ENCODE assay signal across 8 cellular contexts in the genomic region with DNA sequence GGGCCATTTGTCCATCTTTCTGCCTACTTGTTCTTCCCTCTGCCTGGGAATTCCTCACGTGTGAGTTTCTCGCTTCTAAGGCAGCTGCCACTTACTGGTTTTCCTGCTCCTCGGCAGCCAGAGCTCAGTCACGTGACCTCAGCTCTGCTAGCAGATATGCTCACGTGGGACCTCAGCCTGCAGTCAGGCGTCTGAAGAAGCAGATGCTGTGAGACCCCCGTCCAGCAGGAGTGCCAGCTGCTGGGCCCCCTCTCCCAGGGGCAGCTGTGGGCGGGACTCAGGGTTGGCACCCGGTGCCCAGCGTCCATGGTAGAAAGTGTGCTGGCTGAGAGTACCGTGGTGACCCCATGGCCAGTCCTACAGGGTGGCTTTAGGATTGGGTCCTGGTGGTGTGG.
DNase-seq lines count a peak whose midpoint lies in the region; ATAC-seq and TF ChIP-seq lines count a peak whose summit lies in the region.

No MANE protein-coding gene starts in this region.

- ATAC-seq in GM21825 (IDR thresholded peaks at IDR 0.05; ENCODE audit: unreplicated experiment) (peak; percentile 20), GM18909 (IDR thresholded peaks at IDR 0.05; ENCODE audit: poor library complexity, unreplicated experiment) (no peak)

- DNase-seq in AG10803 (ENCODE audit: low read depth), result peak; percentile 78
- peak; percentile 34 for DNase-seq in cerebellum (ENCODE audit: low spot score)
- peak; percentile 20 for DNase-seq in midbrain (lab: John Stamatoyannopoulos, UW)
- peak in 27 of 49 donors; percentile 12 to 70 (median 27) for DNase-seq in substantia nigra (lab: John Stamatoyannopoulos, UW)
- DNase-seq in GM13976 (ENCODE audit: low spot score), result no peak

- peak overlapping the region; percentile 34 for H2AFZ ChIP-seq in SU-DHL-6 (ENCODE audit: low read depth, low read length, severe bottlenecking)

- TF ChIP-seq CTCF in AG10803 (conservative IDR thresholded peaks at IDR 0.05; ENCODE audit: low read length) (no peak), SU-DHL-6 (IDR thresholded peaks at IDR 0.05; ENCODE audit: insufficient read depth, low read length, poor library complexity, severe bottlenecking) (no peak), GM13976 (IDR thresholded peaks at IDR 0.05; ENCODE audit: borderline replicate concordance, control extremely low read depth, extremely low read depth, insufficient read depth, missing control alignments) (no peak)

- H3K9me3 ChIP-seq in SU-DHL-6 (ENCODE audit: insufficient read depth, low read length), result no peaks in the 10 kb centered on the region

- H3K27me3 ChIP-seq in SU-DHL-6 (ENCODE audit: low read length), result no peaks in the 10 kb centered on the region

- peak overlapping the region; percentile 46 for H3K4me2 ChIP-seq in SU-DHL-6 (ENCODE audit: low read depth, low read length, poor library complexity, severe bottlenecking)

- H3K36me3 ChIP-seq in SU-DHL-6 (ENCODE audit: low read length), result no peaks in the 10 kb centered on the region

- peak overlapping the region; percentile 43 for H3K9ac ChIP-seq in SU-DHL-6 (ENCODE audit: low read length)

- H3K4me3 ChIP-seq in AG10803 (ENCODE audit: low read length) (no peak overlapping the region), SU-DHL-6 (ENCODE audit: insufficient read depth, low read length, poor library complexity, severe bottlenecking) (peak overlapping the region; percentile 8)

- in situ Hi-C loops in GM13976 (cut with MboI; ENCODE audit: low sequenced_read_pairs, unreplicated experiment), result no loop called here

- no peaks in the 10 kb centered on the region for H4K20me1 ChIP-seq in SU-DHL-6 (ENCODE audit: low read depth, low read length)

- H3F3A ChIP-seq in SU-DHL-6 (ENCODE audit: insufficient read depth), result peaks cover 42% of the 10 kb centered on the region

- peak overlapping the region; percentile 80 for H3K27ac ChIP-seq in SU-DHL-6 (ENCODE audit: low read depth, low read length)
- H3K27ac ChIP-seq in substantia nigra (ENCODE audit: low read depth, low read length, poor library complexity, severe bottlenecking), result no peak overlapping the region

- H3K9me2 ChIP-seq in SU-DHL-6 (replicated peaks; ENCODE audit: insufficient read depth, low read length), result no peaks in the 10 kb centered on the region

- H3K79me2 ChIP-seq in SU-DHL-6 (ENCODE audit: insufficient read depth, low read length), result no peaks in the 10 kb centered on the region
